ENCODE assay signal across 19 cellular contexts in the genomic region with DNA sequence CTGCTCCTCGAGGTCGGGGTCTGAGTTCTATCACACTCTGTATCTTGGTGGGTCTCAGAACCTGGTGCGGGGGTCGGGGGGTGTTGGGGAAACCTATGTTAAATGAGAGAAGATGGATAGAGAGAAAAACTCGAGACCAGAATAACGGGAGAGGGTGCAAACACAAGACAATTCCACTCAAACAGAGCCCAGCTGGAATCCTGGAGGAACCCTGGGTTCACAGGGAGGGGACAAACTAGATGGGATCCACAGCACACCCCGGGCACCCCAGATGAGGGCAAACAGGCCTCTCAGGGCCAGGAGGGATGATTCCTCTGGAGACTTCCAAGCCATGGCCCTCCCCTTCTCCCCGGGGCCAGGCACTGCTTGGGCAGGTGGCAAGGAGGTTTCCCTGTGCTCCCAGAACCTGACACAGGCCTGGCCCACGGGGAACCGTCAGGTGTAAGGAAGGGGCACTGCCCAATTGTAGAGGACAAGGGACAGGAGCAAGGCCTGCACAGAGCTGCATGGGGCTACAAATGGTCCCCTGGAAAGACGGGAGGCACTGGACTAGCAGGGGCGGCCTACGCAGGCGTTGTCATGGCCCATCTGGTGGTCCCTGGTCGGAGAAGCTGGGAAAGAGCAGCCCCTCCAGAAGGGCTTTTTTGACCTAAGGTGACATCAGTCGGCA.
"Had no signal": no experiment of that assay in that cellular context is flagged by ENCODE, and none has a peak within 500 bp of the region (broad histone marks: within the 10 kb centered on the region; RNA-seq: fewer than 3 reads in every experiment).

No MANE protein-coding gene starts in this region.

- H3K36me3 ChIP-seq: left ventricle myocardium inferior, thyroid gland had no signal

- DNase-seq: activated B cell treated with CpG ODN at 0.5 μM for 24 hours; activated CD4-positive, alpha-beta T cell treated with anti-CD3 and anti-CD28 coated beads for 4 hours; activated naive CD4-positive, alpha-beta T cell; activated T-cell treated with anti-CD3 and anti-CD28 coated beads for 4 hours; anterior cingulate cortex; central memory CD4-positive, alpha-beta T cell; foreskin melanocyte; glutamatergic neuron; left ventricle myocardium inferior; naive thymus-derived CD4-positive, alpha-beta T cell; stimulated activated CD4-positive, alpha-beta T cell treated with anti-CD3 and anti-CD28 coated beads, Interleukin-12 subunit alpha, Interleukin-12 subunit beta, amount 100 ng/mL, for 4 hours; stimulated activated CD4-positive, alpha-beta T cell treated with anti-CD3 and anti-CD28 coated beads, Interleukin-1b, Interleukin-23, amount 100 ng/mL, for 48 hours; stimulated activated CD8-positive, alpha-beta memory T cell treated with anti-CD3 and anti-CD28 coated beads, Interleukin-4, amount 100 ng/mL, for 48 hours; stimulated activated naive CD4-positive, alpha-beta T cell treated with Interleukin-2 at 50 U/mL for 16 hours; T-helper 1 cell; T-helper 9 cell; thyroid gland had no signal

- H3K9me3 ChIP-seq: left ventricle myocardium inferior, thyroid gland had no signal

- H3K27ac Mint-ChIP-seq: activated B cell treated with CpG ODN at 0.5 μM for 24 hours; brain; naive thymus-derived CD4-positive, alpha-beta T cell had no signal

- ATAC-seq: naive thymus-derived CD4-positive, alpha-beta T cell had no signal

- H3K4me3 Mint-ChIP-seq: activated B cell treated with CpG ODN at 0.5 μM for 24 hours; brain; naive thymus-derived CD4-positive, alpha-beta T cell had no signal

- H3K27ac ChIP-seq: left ventricle myocardium inferior, parathyroid adenoma, thyroid gland had no signal

- H3K9me3 Mint-ChIP-seq: activated B cell treated with CpG ODN at 0.5 μM for 24 hours had no signal

- H3K27me3 ChIP-seq: thyroid gland had no signal

- H3K4me1 Mint-ChIP-seq: activated B cell treated with CpG ODN at 0.5 μM for 24 hours, brain had no signal

- H3K36me3 Mint-ChIP-seq: brain; naive thymus-derived CD4-positive, alpha-beta T cell had no signal

- H3K4me3 ChIP-seq: left ventricle myocardium inferior, thyroid gland had no signal

- H3K4me1 ChIP-seq: left ventricle myocardium inferior, parathyroid adenoma, thyroid gland had no signal
